ENCODE assay signal across 25 cellular contexts in the genomic region with DNA sequence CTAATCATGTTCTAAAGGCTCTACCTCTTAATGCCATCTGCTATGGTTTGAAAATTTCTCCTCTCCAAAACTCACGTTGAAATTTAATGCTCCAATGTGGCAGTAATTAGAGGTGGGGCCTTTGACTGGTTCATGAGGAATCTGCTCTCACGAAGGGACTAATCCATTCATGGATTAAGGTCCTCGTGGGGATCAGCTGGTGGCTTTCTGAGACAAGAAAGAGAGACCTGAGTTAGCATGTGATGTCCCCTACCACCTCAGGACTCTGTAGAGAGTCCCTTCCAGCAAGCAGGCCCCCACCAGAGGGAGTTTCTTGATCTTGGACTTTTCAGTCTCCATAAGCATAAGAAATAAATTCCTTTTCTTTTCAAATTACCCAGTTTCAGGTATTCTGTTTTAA.
DNase-seq lines count a peak whose midpoint lies in the region; FAIRE-seq and TF ChIP-seq lines count a peak whose summit lies in the region.
"Had no signal": no experiment of that assay in that cellular context is flagged by ENCODE, and none has a peak within 500 bp of the region (broad histone marks: within the 10 kb centered on the region; RNA-seq: fewer than 3 reads in every experiment).

No MANE protein-coding gene starts in this region.

- no peak overlapping the region for H3K9ac ChIP-seq in endodermal cell (ENCODE audit: extremely low read depth, low read length, poor library complexity, severe bottlenecking)
- H3K9ac ChIP-seq in neural cell (ENCODE audit: low read length) = no peak overlapping the region
- no peak overlapping the region for H3K9ac ChIP-seq in GM23248

- peaks cover 13% of the 10 kb centered on the region for H3K79me2 ChIP-seq in neural cell (replicated peaks; ENCODE audit: insufficient read depth, low read length)
- peaks cover 98% of the 10 kb centered on the region for H3K79me2 ChIP-seq in GM23248 (ENCODE audit: insufficient read depth)

- H3K4me3 ChIP-seq in endodermal cell (ENCODE audit: low read length) (no peak overlapping the region), neural cell (ENCODE audit: low read length) (no peak overlapping the region), GM23248 (no peak overlapping the region)
- H3K4me3 ChIP-seq: HAP-1 had no signal

- H2AFZ ChIP-seq in neural cell (ENCODE audit: low read depth, low read length) = no peak overlapping the region
- H2AFZ ChIP-seq in GM23248 = no peak overlapping the region

- H3F3A ChIP-seq in neural cell (ENCODE audit: insufficient read depth, low read length, poor library complexity, severe bottlenecking) (no peaks in the 10 kb centered on the region), GM23248 (ENCODE audit: insufficient read depth) (no peaks in the 10 kb centered on the region)

- H3K4me2 ChIP-seq in neural cell (ENCODE audit: low read length) = no peak overlapping the region
- no peak overlapping the region for H3K4me2 ChIP-seq in GM23248 (ENCODE audit: unreplicated experiment)

- no peak for TF ChIP-seq POLR2A in H54 (IDR thresholded peaks at IDR 0.05; ENCODE audit: low read depth, low read length)

- H3K4me1 ChIP-seq in endodermal cell (ENCODE audit: control insufficient read depth, insufficient read depth, low read length) (peaks cover 12% of the 10 kb centered on the region), GM23248 (ENCODE audit: insufficient read depth) (no peaks in the 10 kb centered on the region)

- H3K9me3 Mint-ChIP-seq in endodermal cell (no peaks in the 10 kb centered on the region), nephron progenitor cell (no peaks in the 10 kb centered on the region)

- TF ChIP-seq EP300 in neural cell (conservative IDR thresholded peaks at IDR 0.05; ENCODE audit: poor library complexity, severe bottlenecking) = no peak

- DNase-seq in DMS 273 (lab: John Stamatoyannopoulos, UW; ENCODE audit: unreplicated experiment) (peak; percentile 0), DMS 273 treated with DMSO at 0.1 percent for 48 hours (lab: John Stamatoyannopoulos, UW) (no peak), NCI-H82 (lab: John Stamatoyannopoulos, UW) (peak; percentile 92), endodermal cell (no peak), nephron progenitor cell (no peak), GM23248 (no peak), H54 (ENCODE audit: insufficient read length, low spot score) (no peak)
- DNase-seq: Calu3; CD4-positive, alpha-beta memory T cell; GDM1; Kasumi-1; MM.1S; NCI-H1105; NCI-H1694 treated with DMSO at 0.1 percent for 48 hours; NCI-H2107; NCI-H446 treated with DMSO at 0.1 percent for 48 hours; SHP77 treated with DMSO at 0.1 percent for 48 hours had no signal

- FAIRE-seq in H54 (lab: Jason Lieb, UNC) = no peak
- FAIRE-seq: GM12891, HTR-8/SVneo had no signal

- peaks cover 42% of the 10 kb centered on the region for H3K36me3 Mint-ChIP-seq in endodermal cell (ENCODE audit: low read depth)
- H3K36me3 Mint-ChIP-seq in nephron progenitor cell (ENCODE audit: low read depth) = peaks cover 57% of the 10 kb centered on the region
- H3K36me3 Mint-ChIP-seq: CD4-positive, alpha-beta memory T cell; IgD-negative memory B cell had no signal

- H3K27me3 ChIP-seq in endodermal cell (ENCODE audit: control insufficient read depth, insufficient read depth, low read length, poor library complexity, severe bottlenecking) = no peaks in the 10 kb centered on the region
- H3K27me3 ChIP-seq in neural cell (ENCODE audit: insufficient read depth, low read depth, low read length) = no peaks in the 10 kb centered on the region
- H3K27me3 ChIP-seq in GM23248 (replicated peaks; ENCODE audit: insufficient read depth) = no peaks in the 10 kb centered on the region

- in situ Hi-C loops in GM23248 (cut with MboI) = no loop called here

- WGBS in endodermal cell (ENCODE audit: insufficient coverage in 1 of 2, insufficient read length in 1 of 2), 2 experiments = 75 to 83% methylated on average over 1 to 3 of the region's 3 CpGs
- WGBS in GM23248 (ENCODE audit: low coverage in 1 of 2, low lambda C conversion rate in 2 of 2, missing lambda C conversion rate in 2 of 2), 2 experiments = 9 to 14% methylated on average over 3 of the region's 3 CpGs

- no peak for TF ChIP-seq RAD21 in neural cell (conservative IDR thresholded peaks at IDR 0.05)

- H3K27ac ChIP-seq in endodermal cell (ENCODE audit: low read depth, low read length) = no peak overlapping the region
- H3K27ac ChIP-seq in neural cell (ENCODE audit: low read length) = peak overlapping the region; percentile 42
- H3K27ac ChIP-seq in GM23248 = no peak overlapping the region
- H3K27ac ChIP-seq: 22Rv1, HL-60 had no signal

- H3K4me3 Mint-ChIP-seq in endodermal cell = no peak overlapping the region
- no peak overlapping the region for H3K4me3 Mint-ChIP-seq in nephron progenitor cell
- H3K4me3 Mint-ChIP-seq: B cell; CD4-positive, alpha-beta memory T cell; IgD-negative memory B cell had no signal

- H4K20me1 ChIP-seq in neural cell (ENCODE audit: insufficient read depth) (no peaks in the 10 kb centered on the region), GM23248 (ENCODE audit: insufficient read depth) (no peaks in the 10 kb centered on the region)

- peaks cover 29% of the 10 kb centered on the region for H3K4me1 Mint-ChIP-seq in endodermal cell
- peaks cover 14% of the 10 kb centered on the region for H3K4me1 Mint-ChIP-seq in nephron progenitor cell
- H3K4me1 Mint-ChIP-seq: B cell; CD4-positive, alpha-beta memory T cell; IgD-negative memory B cell had no signal

- peak; percentile 49 for TF ChIP-seq CTCF in endodermal cell (conservative IDR thresholded peaks at IDR 0.05)
- no peak for TF ChIP-seq CTCF in neural cell (IDR thresholded peaks at IDR 0.05; ENCODE audit: poor library complexity, severe bottlenecking)
- no peak for TF ChIP-seq CTCF in nephron progenitor cell (IDR thresholded peaks at IDR 0.05)

- peaks cover 26% of the 10 kb centered on the region for H3K36me3 ChIP-seq in endodermal cell (ENCODE audit: control insufficient read depth, insufficient read depth, low read length)
- no peaks in the 10 kb centered on the region for H3K36me3 ChIP-seq in neural cell (ENCODE audit: insufficient read depth, low read length)
- 0 out of 2 replicates have a peak, but pooled peaks cover 8% of the 10 kb centered on the region for H3K36me3 ChIP-seq in GM23248 (ENCODE audit: low read depth)
- H3K36me3 ChIP-seq: HAP-1 had no signal

- no peaks in the 10 kb centered on the region for H3K9me3 ChIP-seq in endodermal cell (ENCODE audit: control insufficient read depth, low read length)
- no peaks in the 10 kb centered on the region for H3K9me3 ChIP-seq in neural cell (ENCODE audit: low read length)
- no peaks in the 10 kb centered on the region for H3K9me3 ChIP-seq in GM23248 (ENCODE audit: low read depth)
- H3K9me3 ChIP-seq: HAP-1 had no signal

- H3K27me3 Mint-ChIP-seq in endodermal cell (ENCODE audit: insufficient read depth) = no peaks in the 10 kb centered on the region
- H3K27me3 Mint-ChIP-seq in nephron progenitor cell (ENCODE audit: low read depth, poor library complexity) = no peaks in the 10 kb centered on the region
- H3K27me3 Mint-ChIP-seq: B cell; CD4-positive, alpha-beta memory T cell had no signal

- H3K27ac Mint-ChIP-seq in endodermal cell (no peak overlapping the region), nephron progenitor cell (no peak overlapping the region)
- H3K27ac Mint-ChIP-seq: B cell; CD4-positive, alpha-beta memory T cell; IgD-negative memory B cell had no signal

- H3K9me2 ChIP-seq in neural cell (ENCODE audit: insufficient read depth, low read length) = no peaks in the 10 kb centered on the region
- no peaks in the 10 kb centered on the region for H3K9me2 ChIP-seq in GM23248 (ENCODE audit: insufficient read depth)

TF ChIP-seq in neural cell, 6 proteins besides CTCF, POLR2A, EP300 and RAD21:
- TF ChIP-seq SMC3 (conservative IDR thresholded peaks at IDR 0.05; ENCODE audit: poor library complexity) = no peak
- TF ChIP-seq, protein P1, sequence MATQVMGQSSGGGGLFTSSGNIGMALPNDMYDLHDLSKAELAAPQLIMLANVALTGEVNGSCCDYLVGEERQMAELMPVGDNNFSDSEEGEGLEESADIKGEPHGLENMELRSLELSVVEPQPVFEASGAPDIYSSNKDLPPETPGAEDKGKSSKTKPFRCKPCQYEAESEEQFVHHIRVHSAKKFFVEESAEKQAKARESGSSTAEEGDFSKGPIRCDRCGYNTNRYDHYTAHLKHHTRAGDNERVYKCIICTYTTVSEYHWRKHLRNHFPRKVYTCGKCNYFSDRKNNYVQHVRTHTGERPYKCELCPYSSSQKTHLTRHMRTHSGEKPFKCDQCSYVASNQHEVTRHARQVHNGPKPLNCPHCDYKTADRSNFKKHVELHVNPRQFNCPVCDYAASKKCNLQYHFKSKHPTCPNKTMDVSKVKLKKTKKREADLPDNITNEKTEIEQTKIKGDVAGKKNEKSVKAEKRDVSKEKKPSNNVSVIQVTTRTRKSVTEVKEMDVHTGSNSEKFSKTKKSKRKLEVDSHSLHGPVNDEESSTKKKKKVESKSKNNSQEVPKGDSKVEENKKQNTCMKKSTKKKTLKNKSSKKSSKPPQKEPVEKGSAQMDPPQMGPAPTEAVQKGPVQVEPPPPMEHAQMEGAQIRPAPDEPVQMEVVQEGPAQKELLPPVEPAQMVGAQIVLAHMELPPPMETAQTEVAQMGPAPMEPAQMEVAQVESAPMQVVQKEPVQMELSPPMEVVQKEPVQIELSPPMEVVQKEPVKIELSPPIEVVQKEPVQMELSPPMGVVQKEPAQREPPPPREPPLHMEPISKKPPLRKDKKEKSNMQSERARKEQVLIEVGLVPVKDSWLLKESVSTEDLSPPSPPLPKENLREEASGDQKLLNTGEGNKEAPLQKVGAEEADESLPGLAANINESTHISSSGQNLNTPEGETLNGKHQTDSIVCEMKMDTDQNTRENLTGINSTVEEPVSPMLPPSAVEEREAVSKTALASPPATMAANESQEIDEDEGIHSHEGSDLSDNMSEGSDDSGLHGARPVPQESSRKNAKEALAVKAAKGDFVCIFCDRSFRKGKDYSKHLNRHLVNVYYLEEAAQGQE (IDR thresholded peaks at IDR 0.05; ENCODE audit: borderline replicate concordance) = no peak

Comparison
In these comparisons a context has a peak if more than half of its experiments do, and no peak if none do; other contexts are left out.
1. DNase-seq: peak in DMS 273 (single experiment) and NCI-H82 (single experiment); none in DMS 273 treated with DMSO at 0.1 percent for 48 hours (single experiment), endodermal cell (single experiment), nephron progenitor cell (single experiment), GM23248 (single experiment) and H54 (single experiment).